8 cellular contexts compared by ENCODE assay signal in the genomic region with DNA sequence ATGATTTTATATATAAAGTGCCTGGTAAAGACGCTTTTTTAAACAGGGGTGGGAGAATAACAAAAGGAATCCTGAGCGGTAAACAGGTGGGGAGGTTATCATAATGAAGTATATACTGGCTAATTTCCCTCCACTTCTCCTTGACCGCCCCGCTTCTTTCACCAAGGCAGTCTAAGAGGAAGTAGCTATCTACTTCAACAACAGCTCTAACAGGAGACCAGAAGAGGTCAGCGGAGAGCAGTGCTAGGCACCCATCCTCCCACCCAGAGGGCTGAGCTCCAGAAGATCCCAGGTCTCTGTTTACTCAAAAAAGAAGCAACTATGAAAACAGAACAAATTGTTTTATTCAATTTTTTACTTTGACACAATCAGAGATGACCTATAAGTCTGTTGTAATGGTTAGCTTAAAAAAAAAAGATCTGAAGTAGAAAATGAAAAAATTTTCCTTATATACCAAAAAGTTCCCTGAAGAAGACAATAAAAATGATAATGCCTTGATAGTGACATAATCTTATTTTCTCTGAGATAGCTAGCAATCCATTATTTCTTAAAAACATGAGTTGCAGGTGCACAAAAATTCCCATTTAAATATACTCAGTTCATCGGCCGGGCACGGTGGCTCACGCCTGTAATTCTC.
DNase-seq lines count a peak whose midpoint lies in the region; ATAC-seq and TF ChIP-seq lines count a peak whose summit lies in the region.

No MANE protein-coding gene starts in this region.

- peak; percentile 85 to 86 for TF ChIP-seq RAD21 in liver (IDR thresholded peaks at IDR 0.05)

- H3K36me3 ChIP-seq in GM23338 (ENCODE audit: insufficient read depth) (no peaks in the 10 kb centered on the region), colonic mucosa (no peaks in the 10 kb centered on the region), liver (ENCODE audit: control insufficient read depth in 4 of 4, insufficient read depth in 3 of 4, low read depth in 1 of 4, low read length in 3 of 4) (no peaks in the 10 kb centered on the region)

- no peak overlapping the region for H3K27ac Mint-ChIP-seq in GM23338

- H3F3A ChIP-seq in GM23338 (replicated peaks; ENCODE audit: low read depth), result no peaks in the 10 kb centered on the region

- no peaks in the 10 kb centered on the region for H4K20me1 ChIP-seq in GM23338 (replicated peaks; ENCODE audit: insufficient read depth)

- H3K27ac ChIP-seq in GM23338 (ENCODE audit: low read depth) (no peak overlapping the region), colonic mucosa (no peak overlapping the region), liver (ENCODE audit: low read depth in 1 of 2, low read length in 2 of 2) (no peak overlapping the region)

- ATAC-seq in GM23338, result peak; percentile 99

- H3K9me3 ChIP-seq in colonic mucosa (no peaks in the 10 kb centered on the region), liver (ENCODE audit: control insufficient read depth in 4 of 4, low read length in 3 of 4) (no peaks in the 10 kb centered on the region)

- TF ChIP-seq CTCF in GM23338 (conservative IDR thresholded peaks at IDR 0.05; ENCODE audit: low read depth in 2 of 2) (peak; percentile 79 to 92), colonic mucosa (IDR thresholded peaks at IDR 0.05) (peak; percentile 53), liver (IDR thresholded peaks at IDR 0.05; ENCODE audit: low read depth, low read length, missing input control) (peak; percentile 54)

- no peaks in the 10 kb centered on the region for H3K4me1 ChIP-seq in GM23338 (ENCODE audit: insufficient read depth)
- no peaks in the 10 kb centered on the region for H3K4me1 ChIP-seq in colonic mucosa
- H3K4me1 ChIP-seq in liver (ENCODE audit: control insufficient read depth in 4 of 4, insufficient read depth in 4 of 4, low read length in 3 of 4), result peaks cover 0 to 8% (median 3%) of the 10 kb centered on the region in 4 donors

- peak; percentile 5 for DNase-seq in NK-92 treated with Interleukin-12 subunit alpha and Interleukin-12 subunit beta, amount 100 ng/mL, for 24 hours (lab: John Stamatoyannopoulos, UW)
- DNase-seq in NK-92 (lab: John Stamatoyannopoulos, UW; ENCODE audit: unreplicated experiment) (no peak), GM23338 (ENCODE audit: low spot score) (peak; percentile 82), M059J (ENCODE audit: low read depth) (peak; percentile 66), SK-N-DZ (ENCODE audit: low spot score) (peak; percentile 68), colonic mucosa (peak; percentile 55), superior temporal gyrus (ENCODE audit: extremely low spot score) (peak; percentile 73)

- H3K79me2 ChIP-seq in GM23338 (replicated peaks; ENCODE audit: insufficient read depth), result no peaks in the 10 kb centered on the region

- intact Hi-C loops in colonic mucosa (cut with DNase I), result loop anchor here (10.0 kb wide), 1 partner anchor 357 kb away; no protein-coding TSS in a partner anchor

- H3K36me3 Mint-ChIP-seq in GM23338 (ENCODE audit: low read depth), result no peaks in the 10 kb centered on the region

- H3K27me3 Mint-ChIP-seq in GM23338 (ENCODE audit: insufficient read depth, low read depth, poor library complexity), result no peaks in the 10 kb centered on the region

- no peak overlapping the region for H3K4me3 ChIP-seq in GM23338
- H3K4me3 ChIP-seq in colonic mucosa, result no peak overlapping the region
- no peak overlapping the region for H3K4me3 ChIP-seq in liver (ENCODE audit: low read depth in 1 of 3, low read length in 3 of 3)

- no peak overlapping the region for H3K9ac ChIP-seq in colonic mucosa (ENCODE audit: low read depth in 2 of 2, low read length in 2 of 2)
- H3K9ac ChIP-seq in liver (ENCODE audit: low read depth in 1 of 2, low read length in 2 of 2), result no peak overlapping the region

- H3K9me2 ChIP-seq in GM23338 (ENCODE audit: insufficient read depth), result no peaks in the 10 kb centered on the region

- WGBS in liver, result 61% methylated on average over 9 of the region's 9 CpGs

- no peaks in the 10 kb centered on the region for H3K27me3 ChIP-seq in GM23338 (ENCODE audit: insufficient read depth)
- H3K27me3 ChIP-seq in colonic mucosa, result no peaks in the 10 kb centered on the region
- H3K27me3 ChIP-seq in liver (ENCODE audit: control insufficient read depth in 4 of 4, insufficient read depth in 4 of 4, low read length in 3 of 4), result no peaks in the 10 kb centered on the region

- H2AFZ ChIP-seq in GM23338, result no peak overlapping the region

- H3K4me1 Mint-ChIP-seq in GM23338, result no peaks in the 10 kb centered on the region; the same call in 2 of the 3 replicates

- no peak overlapping the region for H3K4me3 Mint-ChIP-seq in GM23338

- H3K9me3 Mint-ChIP-seq in GM23338, result no peaks in the 10 kb centered on the region

- no peak overlapping the region for H3K4me2 ChIP-seq in GM23338

TF ChIP-seq in GM23338, 12 proteins besides CTCF, POLR2A, EP300 and RAD21:
- TF ChIP-seq EZH2 (IDR thresholded peaks at IDR 0.05; ENCODE audit: low read depth, unreplicated experiment) (no peak), STAT1 (IDR thresholded peaks at IDR 0.05; ENCODE audit: unreplicated experiment) (no peak)

TF ChIP-seq in liver, 16 proteins besides CTCF, POLR2A, EP300 and RAD21:
- TF ChIP-seq EGR1 (IDR thresholded peaks at IDR 0.05; ENCODE audit: low read depth in 2 of 2), result no peak
- TF ChIP-seq YY1 (IDR thresholded peaks at IDR 0.05), result no peak
- TF ChIP-seq, protein P1, sequence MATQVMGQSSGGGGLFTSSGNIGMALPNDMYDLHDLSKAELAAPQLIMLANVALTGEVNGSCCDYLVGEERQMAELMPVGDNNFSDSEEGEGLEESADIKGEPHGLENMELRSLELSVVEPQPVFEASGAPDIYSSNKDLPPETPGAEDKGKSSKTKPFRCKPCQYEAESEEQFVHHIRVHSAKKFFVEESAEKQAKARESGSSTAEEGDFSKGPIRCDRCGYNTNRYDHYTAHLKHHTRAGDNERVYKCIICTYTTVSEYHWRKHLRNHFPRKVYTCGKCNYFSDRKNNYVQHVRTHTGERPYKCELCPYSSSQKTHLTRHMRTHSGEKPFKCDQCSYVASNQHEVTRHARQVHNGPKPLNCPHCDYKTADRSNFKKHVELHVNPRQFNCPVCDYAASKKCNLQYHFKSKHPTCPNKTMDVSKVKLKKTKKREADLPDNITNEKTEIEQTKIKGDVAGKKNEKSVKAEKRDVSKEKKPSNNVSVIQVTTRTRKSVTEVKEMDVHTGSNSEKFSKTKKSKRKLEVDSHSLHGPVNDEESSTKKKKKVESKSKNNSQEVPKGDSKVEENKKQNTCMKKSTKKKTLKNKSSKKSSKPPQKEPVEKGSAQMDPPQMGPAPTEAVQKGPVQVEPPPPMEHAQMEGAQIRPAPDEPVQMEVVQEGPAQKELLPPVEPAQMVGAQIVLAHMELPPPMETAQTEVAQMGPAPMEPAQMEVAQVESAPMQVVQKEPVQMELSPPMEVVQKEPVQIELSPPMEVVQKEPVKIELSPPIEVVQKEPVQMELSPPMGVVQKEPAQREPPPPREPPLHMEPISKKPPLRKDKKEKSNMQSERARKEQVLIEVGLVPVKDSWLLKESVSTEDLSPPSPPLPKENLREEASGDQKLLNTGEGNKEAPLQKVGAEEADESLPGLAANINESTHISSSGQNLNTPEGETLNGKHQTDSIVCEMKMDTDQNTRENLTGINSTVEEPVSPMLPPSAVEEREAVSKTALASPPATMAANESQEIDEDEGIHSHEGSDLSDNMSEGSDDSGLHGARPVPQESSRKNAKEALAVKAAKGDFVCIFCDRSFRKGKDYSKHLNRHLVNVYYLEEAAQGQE (IDR thresholded peaks at IDR 0.05), result no peak
- TF ChIP-seq HNF4A (conservative IDR thresholded peaks at IDR 0.05), result peak in 1 of 2 donors; percentile 15
- TF ChIP-seq, protein P2, sequence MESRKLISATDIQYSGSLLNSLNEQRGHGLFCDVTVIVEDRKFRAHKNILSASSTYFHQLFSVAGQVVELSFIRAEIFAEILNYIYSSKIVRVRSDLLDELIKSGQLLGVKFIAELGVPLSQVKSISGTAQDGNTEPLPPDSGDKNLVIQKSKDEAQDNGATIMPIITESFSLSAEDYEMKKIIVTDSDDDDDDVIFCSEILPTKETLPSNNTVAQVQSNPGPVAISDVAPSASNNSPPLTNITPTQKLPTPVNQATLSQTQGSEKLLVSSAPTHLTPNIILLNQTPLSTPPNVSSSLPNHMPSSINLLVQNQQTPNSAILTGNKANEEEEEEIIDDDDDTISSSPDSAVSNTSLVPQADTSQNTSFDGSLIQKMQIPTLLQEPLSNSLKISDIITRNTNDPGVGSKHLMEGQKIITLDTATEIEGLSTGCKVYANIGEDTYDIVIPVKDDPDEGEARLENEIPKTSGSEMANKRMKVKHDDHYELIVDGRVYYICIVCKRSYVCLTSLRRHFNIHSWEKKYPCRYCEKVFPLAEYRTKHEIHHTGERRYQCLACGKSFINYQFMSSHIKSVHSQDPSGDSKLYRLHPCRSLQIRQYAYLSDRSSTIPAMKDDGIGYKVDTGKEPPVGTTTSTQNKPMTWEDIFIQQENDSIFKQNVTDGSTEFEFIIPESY (IDR thresholded peaks at IDR 0.05), result no peak
- no peak for TF ChIP-seq JUND (IDR thresholded peaks at IDR 0.05)
- no peak for TF ChIP-seq FOXA1 (IDR thresholded peaks at IDR 0.05)
- no peak for TF ChIP-seq GABPA (IDR thresholded peaks at IDR 0.05 in 1 of 2, conservative IDR thresholded peaks at IDR 0.05 in 1 of 2)
- TF ChIP-seq RXRA (IDR thresholded peaks at IDR 0.05), result peak in 1 of 2 donors; percentile 37
- peak; percentile 43 for TF ChIP-seq NR2F2 (IDR thresholded peaks at IDR 0.05)
- TF ChIP-seq, protein P3, sequence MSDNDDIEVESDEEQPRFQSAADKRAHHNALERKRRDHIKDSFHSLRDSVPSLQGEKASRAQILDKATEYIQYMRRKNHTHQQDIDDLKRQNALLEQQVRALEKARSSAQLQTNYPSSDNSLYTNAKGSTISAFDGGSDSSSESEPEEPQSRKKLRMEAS (IDR thresholded peaks at IDR 0.05), result no peak
- TF ChIP-seq FOXA2 (IDR thresholded peaks at IDR 0.05), result peak; percentile 7
- no peak for TF ChIP-seq ATF3 (IDR thresholded peaks at IDR 0.05)
- TF ChIP-seq TAF1 (conservative IDR thresholded peaks at IDR 0.05), result no peak
